8 cellular contexts compared by ENCODE assay signal in the genomic region with DNA sequence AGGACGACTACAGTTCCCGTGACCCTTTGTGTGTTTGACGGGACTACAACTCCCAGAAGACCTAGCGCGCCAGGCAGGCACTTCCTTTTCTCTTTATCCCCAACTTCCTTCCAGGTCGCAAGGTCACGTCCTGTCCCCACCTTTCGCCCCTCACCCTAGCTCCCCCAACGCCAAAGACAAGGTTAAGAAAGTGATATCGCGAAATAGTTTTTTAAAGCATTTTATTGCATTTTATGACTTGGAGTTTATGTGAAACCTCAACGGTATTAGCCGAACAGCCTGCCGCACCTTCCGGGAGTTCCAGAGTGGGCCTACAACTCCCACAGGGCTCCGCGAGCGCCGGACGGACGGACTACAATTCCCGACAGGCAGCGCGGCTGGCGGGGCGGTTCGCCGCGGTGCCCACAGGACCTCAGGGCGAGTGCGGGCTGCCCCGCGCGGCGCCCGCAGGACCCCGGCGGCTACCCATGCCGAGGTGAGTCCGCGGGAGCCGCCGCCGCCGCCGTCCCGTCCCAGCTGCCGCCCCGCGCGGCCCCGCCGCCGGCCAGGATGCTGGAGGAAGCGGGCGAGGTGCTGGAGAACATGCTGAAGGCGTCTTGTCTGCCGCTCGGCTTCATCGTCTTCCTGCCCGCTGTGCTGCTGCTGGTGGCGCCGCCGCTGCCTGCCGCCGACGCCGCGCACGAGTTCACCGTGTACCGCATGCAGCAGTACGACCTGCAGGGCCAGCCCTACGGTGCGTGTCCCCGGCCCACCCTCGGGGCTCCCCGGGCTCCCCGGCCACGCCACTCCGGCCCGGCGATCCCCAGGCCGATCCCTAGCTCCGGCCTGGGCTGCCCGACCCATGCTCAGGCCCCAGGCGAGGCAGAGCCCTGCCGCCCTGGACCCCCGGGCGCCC. TPM values are rescaled to one million over a fixed set of nuclear protein-coding genes. Genes with fewer than 3 reads are reported as not detected.
DNase-seq lines count a peak whose midpoint lies in the region; ATAC-seq and TF ChIP-seq lines count a peak whose summit lies in the region.

Gene NCLN (plus strand): TSS at position 449 of the 895 bp plus-strand sequence. CDS start 101 bp downstream, at position 550.

- H3K9me3 ChIP-seq in SU-DHL-6 (ENCODE audit: insufficient read depth, low read length) = no peaks in the 10 kb centered on the region
- no peaks in the 10 kb centered on the region for H3K9me3 ChIP-seq in thymus (ENCODE audit: control insufficient read depth)

- H3K4me3 ChIP-seq in SU-DHL-6 (ENCODE audit: insufficient read depth, low read length, poor library complexity, severe bottlenecking) (peak within 1 kb of the TSS; percentile 75), thymus (ENCODE audit: low read length) (peak within 1 kb of the TSS; percentile 59)

- H3K27ac ChIP-seq in SU-DHL-6 (ENCODE audit: low read depth, low read length) = peak within 1 kb of the TSS; percentile 81
- H3K27ac ChIP-seq in thymus (ENCODE audit: low read depth) = peak within 1 kb of the TSS; percentile 83

- intact Hi-C loops in head of caudate nucleus (cut with DNase I) = no loop called here

- H3K4me2 ChIP-seq in SU-DHL-6 (ENCODE audit: low read depth, low read length, poor library complexity, severe bottlenecking) = peak within 1 kb of the TSS; percentile 87

- no peaks in the 10 kb centered on the region for H4K20me1 ChIP-seq in SU-DHL-6 (ENCODE audit: low read depth, low read length)

- H3K9me3 Mint-ChIP-seq in activated naive CD8-positive, alpha-beta T cell treated with anti-CD3 and anti-CD28 coated beads, Interleukin-2, amount 10 ng/mL, durations not matched to agents 7 days and 5 days = no peaks in the 10 kb centered on the region
- no peaks in the 10 kb centered on the region for H3K9me3 Mint-ChIP-seq in osteocyte (ENCODE audit: unreplicated experiment)

- peak within 1 kb of the TSS; percentile 92 for H3K4me3 Mint-ChIP-seq in activated naive CD8-positive, alpha-beta T cell treated with anti-CD3 and anti-CD28 coated beads, Interleukin-2, amount 10 ng/mL, durations not matched to agents 7 days and 5 days
- H3K4me3 Mint-ChIP-seq in osteocyte (ENCODE audit: unreplicated experiment) = peak within 1 kb of the TSS; percentile 95

- POLR2A ChIA-PET in GM10248 (lab: Yijun Ruan, JAX) = no interaction called here
- POLR2A ChIA-PET in activated naive CD8-positive, alpha-beta T cell treated with anti-CD3 and anti-CD28 coated beads, Interleukin-2, amount 10 ng/mL, durations not matched to agents 7 days and 5 days (lab: Charles Lee) = interaction anchor here (0.6 to 2.0 kb wide), 5 partner anchors 9 to 150 kb away, joined by 3 to 8 read pairs (median 4); no protein-coding TSS in a partner anchor

- H3K27me3 Mint-ChIP-seq in activated naive CD8-positive, alpha-beta T cell treated with anti-CD3 and anti-CD28 coated beads, Interleukin-2, amount 10 ng/mL, durations not matched to agents 7 days and 5 days = no peaks in the 10 kb centered on the region
- H3K27me3 Mint-ChIP-seq in osteocyte (ENCODE audit: unreplicated experiment) = no peaks in the 10 kb centered on the region

- peaks cover 18% of the 10 kb centered on the region for H3K4me1 ChIP-seq in thymus (ENCODE audit: control insufficient read depth, insufficient read depth, low read length)

- TF ChIP-seq CTCF in GM10248 (IDR thresholded peaks at IDR 0.05; ENCODE audit: control extremely low read depth, extremely low read depth, low read depth, missing control alignments) (no peak), SU-DHL-6 (IDR thresholded peaks at IDR 0.05; ENCODE audit: insufficient read depth, low read length, poor library complexity, severe bottlenecking) (no peak), osteocyte (IDR thresholded peaks at IDR 0.05) (no peak)

- CTCF ChIA-PET in GM10248 (lab: Yijun Ruan, JAX) = interaction anchor here (1.4 kb wide), 1 partner anchor 235 kb away, joined by 4 read pairs; no protein-coding TSS in a partner anchor

- H3K9me2 ChIP-seq in SU-DHL-6 (replicated peaks; ENCODE audit: insufficient read depth, low read length) = no peaks in the 10 kb centered on the region

- peak within 1 kb of the TSS; percentile 93 for H3K27ac Mint-ChIP-seq in activated naive CD8-positive, alpha-beta T cell treated with anti-CD3 and anti-CD28 coated beads, Interleukin-2, amount 10 ng/mL, durations not matched to agents 7 days and 5 days
- H3K27ac Mint-ChIP-seq in osteocyte (ENCODE audit: unreplicated experiment) = peak within 1 kb of the TSS; percentile 94

- H3K4me1 Mint-ChIP-seq in activated naive CD8-positive, alpha-beta T cell treated with anti-CD3 and anti-CD28 coated beads, Interleukin-2, amount 10 ng/mL, durations not matched to agents 7 days and 5 days = peaks cover 45% of the 10 kb centered on the region
- peaks cover 18% of the 10 kb centered on the region for H3K4me1 Mint-ChIP-seq in osteocyte (ENCODE audit: unreplicated experiment)

- H3K9ac ChIP-seq in SU-DHL-6 (ENCODE audit: low read length) = peak within 1 kb of the TSS; percentile 95

- H3K27me3 ChIP-seq in SU-DHL-6 (ENCODE audit: low read length) = no peaks in the 10 kb centered on the region
- H3K27me3 ChIP-seq in thymus (ENCODE audit: control insufficient read depth, insufficient read depth) = no peaks in the 10 kb centered on the region

- peak within 1 kb of the TSS; percentile 83 for H2AFZ ChIP-seq in SU-DHL-6 (ENCODE audit: low read depth, low read length, severe bottlenecking)

- H3K36me3 Mint-ChIP-seq in activated naive CD8-positive, alpha-beta T cell treated with anti-CD3 and anti-CD28 coated beads, Interleukin-2, amount 10 ng/mL, durations not matched to agents 7 days and 5 days = peaks cover 25% of the 10 kb centered on the region
- H3K36me3 Mint-ChIP-seq in osteocyte (ENCODE audit: unreplicated experiment) = peaks cover under 1% of the 10 kb centered on the region

- H3F3A ChIP-seq in SU-DHL-6 (ENCODE audit: insufficient read depth) = no peaks in the 10 kb centered on the region

- peak; percentile 73 for ATAC-seq in HG02678 (IDR thresholded peaks at IDR 0.05; ENCODE audit: unreplicated experiment)
- ATAC-seq in activated naive CD8-positive, alpha-beta T cell treated with anti-CD3 and anti-CD28 coated beads, Interleukin-2, amount 10 ng/mL, durations not matched to agents 7 days and 5 days (ENCODE audit: low read depth) = peak; percentile 74

- DNase-seq in GM10248 (ENCODE audit: extremely low spot score) = peak; percentile 90
- peak; percentile 86 for DNase-seq in NCI-H128 (lab: John Stamatoyannopoulos, UW; ENCODE audit: unreplicated experiment)
- DNase-seq in activated naive CD8-positive, alpha-beta T cell treated with anti-CD3 and anti-CD28 coated beads, Interleukin-2, amount 10 ng/mL, durations not matched to agents 7 days and 5 days = peak; percentile 97
- peak; percentile 91 to 98 (median 96) for DNase-seq in head of caudate nucleus
- DNase-seq in osteocyte (ENCODE audit: extremely low spot score, unreplicated experiment) = peak; percentile 98

- H3K36me3 ChIP-seq in SU-DHL-6 (ENCODE audit: low read length) (no peaks in the 10 kb centered on the region), thymus (ENCODE audit: control insufficient read depth, insufficient read depth) (peaks cover 8% of the 10 kb centered on the region)

- WGBS in thymus = under 1% methylated on average over 90 of the region's 90 CpGs

- H3K79me2 ChIP-seq in SU-DHL-6 (ENCODE audit: insufficient read depth, low read length) = peaks cover 49% of the 10 kb centered on the region

RNA-seq across cellular contexts. Expression of gene NCLN, which starts in this region (rescaled TPM):
- 10 to 100 TPM; 51.1 to 53.8 TPM for total RNA-seq in activated naive CD8-positive, alpha-beta T cell treated with anti-CD3 and anti-CD28 coated beads, Interleukin-2, amount 10 ng/mL, durations not matched to agents 7 days and 5 days
- 60.6 and 61.9 TPM in 2 replicates for total RNA-seq in osteocyte
- polyA plus RNA-seq in thymus = 62.6 TPM

Comparison
In these comparisons a context has a peak if more than half of its experiments do, and no peak if none do; other contexts are left out.
1. Peak in every context shown above with its lines: DNase-seq, ATAC-seq, H3K4me3 ChIP-seq and H3K27ac ChIP-seq.